21 cellular contexts compared by ENCODE assay signal in the genomic region with DNA sequence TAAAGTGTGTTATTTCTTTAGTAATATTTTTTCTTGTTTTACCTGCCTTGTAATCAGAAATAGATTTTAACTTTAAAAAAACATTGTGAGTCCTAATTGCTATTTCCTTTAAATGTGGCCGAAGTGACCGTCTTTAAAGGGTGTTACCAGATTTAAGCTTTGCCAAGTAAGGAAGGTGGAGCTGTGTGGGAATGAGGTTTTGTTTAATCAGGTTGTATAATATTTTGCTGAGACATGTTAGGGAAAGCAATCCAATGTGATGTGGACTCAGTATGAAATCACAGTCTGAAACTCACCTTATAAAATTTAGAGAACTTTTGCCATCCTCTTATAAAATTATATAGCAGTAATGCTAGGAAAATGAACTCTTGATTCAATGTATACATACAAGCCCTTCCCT.
"Had no signal": no experiment of that assay in that cellular context is flagged by ENCODE, and none has a peak within 500 bp of the region (broad histone marks: within the 10 kb centered on the region; RNA-seq: fewer than 3 reads in every experiment).

No MANE protein-coding gene starts in this region.

- H3K9me3 ChIP-seq: ascending aorta had no signal

- FAIRE-seq: RCC 7860 had no signal

- H3K27me3 ChIP-seq: ascending aorta had no signal

- H3K36me3 ChIP-seq: ascending aorta had no signal

- H3K27ac ChIP-seq: ascending aorta had no signal

- ATAC-seq: activated CD8-positive, alpha-beta T cell treated with anti-CD3 and anti-CD28 coated beads, Interleukin-2, amount 10 ng/mL, durations not matched to agents 7 days and 5 days; T-helper 17 cell; WTC11 had no signal

- H3K4me1 ChIP-seq: ascending aorta had no signal

- H3K4me3 ChIP-seq: ascending aorta had no signal

- DNase-seq: activated CD4-positive, alpha-beta T cell treated with anti-CD3 and anti-CD28 coated beads for 48 hours; activated CD4-positive, alpha-beta T cell treated with anti-CD3 and anti-CD28 coated beads, Interleukin-2, amount 50 U/mL, for 4 hours; activated CD4-positive, CD25-positive, alpha-beta regulatory T cell treated with anti-CD3 and anti-CD28 coated beads, Interleukin-2, amount 50 U/mL, for 72 hours; activated CD8-positive, alpha-beta memory T cell treated with anti-CD3 and anti-CD28 coated beads, Interleukin-2, amount 50 U/mL, for 48 hours; activated CD8-positive, alpha-beta T cell treated with anti-CD3 and anti-CD28 coated beads, Interleukin-2, amount 10 ng/mL, durations not matched to agents 7 days and 5 days; activated naive CD4-positive, alpha-beta T cell treated with anti-CD3 and anti-CD28 coated beads, Interleukin-2, amount 50 U/mL, for 16 hours; activated T-cell treated with anti-CD3 and anti-CD28 coated beads, Interleukin-2, amount 50 U/mL, for 1 hour; amniotic stem cell; MM.1S; NCI-H1105 treated with DMSO at 0.1 percent for 48 hours; NCI-H1436 treated with DMSO at 0.1 percent for 48 hours; NCI-H187; NCI-H2081; NCI-H446; NCI-H524; SHP77; T-helper 17 cell; T-helper 9 cell had no signal
